In the genomic region with DNA sequence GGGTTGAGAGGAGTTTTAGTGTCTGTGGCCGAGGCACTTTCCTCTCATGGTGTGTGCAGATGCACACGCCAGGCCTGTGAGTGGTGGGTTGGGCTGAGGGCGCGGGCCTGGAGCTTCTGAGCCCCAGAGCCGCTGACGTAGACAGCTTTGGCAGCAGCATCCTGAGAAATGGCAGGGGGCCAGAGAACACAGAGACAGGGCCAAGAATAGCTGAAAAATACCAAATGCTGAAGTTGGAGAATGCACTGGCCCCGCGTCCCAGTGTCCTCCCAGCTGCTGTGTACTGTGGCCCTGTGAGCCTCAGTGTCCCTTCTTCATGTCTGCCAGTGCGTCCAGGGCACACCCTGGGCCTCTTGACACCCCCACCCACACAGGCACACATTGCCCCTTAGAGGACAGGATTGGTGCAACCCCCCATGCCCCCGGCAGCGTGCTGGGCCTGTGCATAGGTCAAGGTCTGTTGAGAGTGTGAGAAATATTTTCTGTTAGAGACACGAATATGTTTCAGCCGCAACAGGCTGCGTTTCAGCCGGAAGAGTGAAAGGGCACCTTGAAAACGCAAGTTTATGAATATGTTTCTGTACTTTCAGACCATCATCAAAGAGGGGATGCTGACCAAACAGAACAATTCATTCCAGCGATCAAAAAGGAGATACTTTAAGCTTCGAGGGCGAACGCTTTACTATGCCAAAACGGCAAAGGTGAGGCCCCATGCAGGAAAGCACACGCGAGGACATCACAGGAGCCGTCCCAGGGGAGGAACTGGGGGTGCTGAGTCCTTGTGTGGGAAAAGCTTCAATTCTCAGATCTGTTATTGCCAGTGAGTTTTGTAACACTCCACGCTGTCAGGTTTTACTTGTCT, we compare ENCODE assay signal across 8 cellular contexts. TPM values are rescaled to one million over a fixed set of nuclear protein-coding genes. Genes with fewer than 3 reads are reported as not detected.
DNase-seq lines count a peak whose midpoint lies in the region; ATAC-seq and TF ChIP-seq lines count a peak whose summit lies in the region.

No MANE protein-coding gene starts in this region.

- DNase-seq in AG10803 (ENCODE audit: low read depth) (peak; percentile 88), NCI-H446 treated with DMSO at 0.1 percent for 48 hours (lab: John Stamatoyannopoulos, UW) (peak; percentile 82), fibroblast of gingiva (ENCODE audit: low read depth) (peak; percentile 93), nucleus accumbens (lab: John Stamatoyannopoulos, UW) (peak in 53 of 56 donors; percentile 25 to 92 (median 79)), UCSD-AML1 (lab: John Stamatoyannopoulos, UW; ENCODE audit: unreplicated experiment) (no peak), endodermal cell (no peak)
- no peak for DNase-seq in activated T-cell treated with anti-CD3 and anti-CD28 coated beads, Interleukin-2, amount 50 U/mL, for 48 hours

- H3K9me3 Mint-ChIP-seq in endodermal cell, result no peaks in the 10 kb centered on the region

- no peak overlapping the region for H3K4me3 Mint-ChIP-seq in endodermal cell

- no peak overlapping the region for H3K9ac ChIP-seq in endodermal cell (ENCODE audit: extremely low read depth, low read length, poor library complexity, severe bottlenecking)

- H3K4me1 Mint-ChIP-seq in endodermal cell, result peaks cover 8% of the 10 kb centered on the region

- TF ChIP-seq CTCF in AG10803 (conservative IDR thresholded peaks at IDR 0.05; ENCODE audit: low read length), result no peak
- TF ChIP-seq CTCF in endodermal cell (conservative IDR thresholded peaks at IDR 0.05), result no peak

- H3K9me3 ChIP-seq in endodermal cell (ENCODE audit: control insufficient read depth, low read length), result no peaks in the 10 kb centered on the region

- WGBS in endodermal cell (ENCODE audit: insufficient coverage in 1 of 2, insufficient read length in 1 of 2), 2 experiments, result 93 to 94% methylated on average over 21 to 25 of the region's 25 CpGs

- ATAC-seq in GM19397 (IDR thresholded peaks at IDR 0.05; ENCODE audit: unreplicated experiment), result no peak

- H3K27me3 Mint-ChIP-seq in endodermal cell (ENCODE audit: insufficient read depth), result no peaks in the 10 kb centered on the region

- no peak overlapping the region for H3K27ac Mint-ChIP-seq in endodermal cell

- H3K36me3 ChIP-seq in endodermal cell (ENCODE audit: control insufficient read depth, insufficient read depth, low read length), result peaks cover 16% of the 10 kb centered on the region

- H3K36me3 Mint-ChIP-seq in endodermal cell (ENCODE audit: low read depth), result peaks cover 35% of the 10 kb centered on the region

- H3K27me3 ChIP-seq in endodermal cell (ENCODE audit: control insufficient read depth, insufficient read depth, low read length, poor library complexity, severe bottlenecking), result no peaks in the 10 kb centered on the region

- H3K4me3 ChIP-seq in AG10803 (ENCODE audit: low read length), result no peak overlapping the region
- H3K4me3 ChIP-seq in endodermal cell (ENCODE audit: low read length), result no peak overlapping the region

- H3K27ac ChIP-seq in endodermal cell (ENCODE audit: low read depth, low read length), result no peak overlapping the region

- H3K4me1 ChIP-seq in endodermal cell (ENCODE audit: control insufficient read depth, insufficient read depth, low read length), result no peaks in the 10 kb centered on the region

RNA-seq across cellular contexts. Expression of gene DGKD, which starts 33.6 kb away (rescaled TPM):
- 10 to 100 TPM; 39.2 to 46.9 TPM for total RNA-seq in endodermal cell
- 27.4 TPM for polyA plus RNA-seq in endodermal cell (2013, experiment 1 of 2)
- 22.4 TPM for polyA plus RNA-seq in endodermal cell (2013, experiment 2 of 2)

Comparison
In these comparisons a context has a peak if more than half of its experiments do, and no peak if none do; other contexts are left out.
1. DNase-seq: peak in AG10803 (single experiment), NCI-H446 treated with DMSO at 0.1 percent for 48 hours (single experiment), fibroblast of gingiva (single experiment) and nucleus accumbens (53 of 56); none in UCSD-AML1 (single experiment), endodermal cell (single experiment) and activated T-cell treated with anti-CD3 and anti-CD28 coated beads, Interleukin-2, amount 50 U/mL, for 48 hours (0 of 2).